20 cellular contexts compared by ENCODE assay signal in the genomic region with DNA sequence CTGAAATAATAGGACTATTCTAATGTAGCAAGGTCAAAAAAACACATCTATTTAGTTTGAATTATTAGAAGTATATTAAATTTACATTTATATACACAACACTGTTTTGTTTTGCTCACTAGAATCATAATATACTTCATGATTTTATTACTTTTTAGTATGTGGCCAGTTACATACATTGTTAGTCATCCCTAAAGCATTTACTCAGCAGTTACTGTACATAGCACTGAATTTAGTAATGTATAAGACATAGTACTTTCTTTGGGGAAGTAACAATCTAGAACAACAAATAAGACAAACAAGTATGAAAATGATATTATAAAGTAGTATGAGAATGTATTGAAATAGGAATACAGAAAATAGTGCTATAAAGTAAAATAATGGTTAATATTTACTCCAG. TPM values are rescaled to one million over a fixed set of nuclear protein-coding genes. Genes with fewer than 3 reads are reported as not detected.
DNase-seq lines count a peak whose midpoint lies in the region; ATAC-seq and TF ChIP-seq lines count a peak whose summit lies in the region.
"Had no signal": no experiment of that assay in that cellular context is flagged by ENCODE, and none has a peak within 500 bp of the region (broad histone marks: within the 10 kb centered on the region; RNA-seq: fewer than 3 reads in every experiment).

No MANE protein-coding gene starts in this region.

- intact Hi-C loops in mammary epithelial cell (cut with micrococcal nuclease) (no loop called here), breast epithelium (cut with DNase I; ENCODE audit: low total_unique reads) (no loop called here)

- BruUV-seq in mammary epithelial cell (replicated peaks; lab: Mats Ljungman, UMichigan): no TSS peak

- H3K79me2 ChIP-seq in mammary epithelial cell (ENCODE audit: insufficient read depth, low read length): no peaks in the 10 kb centered on the region

- ATAC-seq in GM18873 (IDR thresholded peaks at IDR 0.05; ENCODE audit: low FRiP score, unreplicated experiment): no peak
- ATAC-seq in HG02981 (IDR thresholded peaks at IDR 0.05; ENCODE audit: unreplicated experiment): no peak
- ATAC-seq in HG02759 (IDR thresholded peaks at IDR 0.05; ENCODE audit: unreplicated experiment): no peak

- no peak for TF ChIP-seq CTCF in mammary epithelial cell (conservative IDR thresholded peaks at IDR 0.05 in 1 of 2, IDR thresholded peaks at IDR 0.05 in 1 of 2; ENCODE audit: extremely low read depth in 1 of 2, insufficient read depth in 1 of 2, low read depth in 1 of 2, low read length in 2 of 2)
- TF ChIP-seq CTCF in breast epithelium (IDR thresholded peaks at IDR 0.05): no peak
- TF ChIP-seq CTCF in fibroblast of villous mesenchyme (IDR thresholded peaks at IDR 0.05; ENCODE audit: insufficient read depth, low read depth, low read length): no peak

- TF ChIP-seq POLR2A in breast epithelium (IDR thresholded peaks at IDR 0.05): no peak

- CTCF ChIA-PET in mammary epithelial cell (lab: Charles Lee; ENCODE audit: low non-redundant PET): no interaction called here

- no peak overlapping the region for H2AFZ ChIP-seq in mammary epithelial cell (ENCODE audit: low read depth, low read length)

- no peak overlapping the region for H3K27ac ChIP-seq in mammary epithelial cell (ENCODE audit: insufficient read depth, low read depth, low read length)
- H3K27ac ChIP-seq in breast epithelium: no peak overlapping the region
- H3K27ac ChIP-seq: 22Rv1; BLaER1 treated with 17β-estradiol and CSF1 and Interleukin-3, amounts not matched to agents 10 nM and 100 nM had no signal

- H3K4me2 ChIP-seq in mammary epithelial cell (ENCODE audit: insufficient read depth, low read depth, low read length): no peak overlapping the region
- H3K4me2 ChIP-seq: BLaER1 treated with 17β-estradiol and CSF1 and Interleukin-3, amounts not matched to agents 10 nM and 100 nM; SK-N-SH had no signal

- peak; percentile 10 for DNase-seq in mammary epithelial cell
- DNase-seq in breast epithelium (ENCODE audit: low spot score in 2 of 2): no peak
- peak; percentile 12 for DNase-seq in amniotic epithelial cell (ENCODE audit: low read depth)
- peak; percentile 16 for DNase-seq in fibroblast of villous mesenchyme (ENCODE audit: low read depth)
- no peak for DNase-seq in islet precursor cell
- DNase-seq: DND-41, H9, KBM-7, NCI-H1436 treated with DMSO at 0.1 percent for 48 hours, NCI-H2029 treated with DMSO at 0.1 percent for 48 hours, NCI-H2171 treated with DMSO at 0.1 percent for 48 hours, NCI-H446 treated with DMSO at 0.1 percent for 48 hours, NCI-H748 treated with DMSO at 0.1 percent for 48 hours, Right ventricle myocardium superior, SK-N-SH had no signal

- no peak overlapping the region for H3K4me3 ChIP-seq in mammary epithelial cell (replicated peaks in 1 of 3; ENCODE audit: insufficient read depth in 1 of 3, low read depth in 2 of 3, low read length in 3 of 3)
- H3K4me3 ChIP-seq in breast epithelium: no peak overlapping the region
- no peak overlapping the region for H3K4me3 ChIP-seq in fibroblast of villous mesenchyme (ENCODE audit: low read depth, low read length)
- H3K4me3 ChIP-seq: BLaER1 treated with 17β-estradiol and CSF1 and Interleukin-3, amounts not matched to agents 10 nM and 100 nM had no signal

- H3K9me3 ChIP-seq in mammary epithelial cell (replicated peaks; ENCODE audit: insufficient read depth, low read length): no peaks in the 10 kb centered on the region
- H3K9me3 ChIP-seq in breast epithelium: no peaks in the 10 kb centered on the region
- H3K9me3 ChIP-seq: BLaER1 treated with 17β-estradiol and CSF1 and Interleukin-3, amounts not matched to agents 10 nM and 100 nM; SK-N-SH had no signal

- H3K4me1 ChIP-seq in mammary epithelial cell (ENCODE audit: insufficient read depth, low read length) (peaks cover 4% of the 10 kb centered on the region), breast epithelium (no peaks in the 10 kb centered on the region)
- H3K4me1 ChIP-seq: BLaER1 treated with 17β-estradiol and CSF1 and Interleukin-3, amounts not matched to agents 10 nM and 100 nM had no signal

- peaks cover 4% of the 10 kb centered on the region for H3K36me3 ChIP-seq in mammary epithelial cell (ENCODE audit: insufficient read depth, low read length)
- H3K36me3 ChIP-seq in breast epithelium: no peaks in the 10 kb centered on the region

- no peak overlapping the region for H3K9ac ChIP-seq in mammary epithelial cell (ENCODE audit: insufficient read depth, low read length)
- H3K9ac ChIP-seq: BLaER1 treated with 17β-estradiol and CSF1 and Interleukin-3, amounts not matched to agents 10 nM and 100 nM; SK-N-SH had no signal

- dilution Hi-C loops in mammary epithelial cell (cut with HindIII; ENCODE audit: low sequenced_read_pairs): no loop called here

- H3K27me3 ChIP-seq in mammary epithelial cell (ENCODE audit: insufficient read depth, low read length) (no peaks in the 10 kb centered on the region), breast epithelium (no peaks in the 10 kb centered on the region)
- H3K27me3 ChIP-seq: BLaER1 treated with 17β-estradiol and CSF1 and Interleukin-3, amounts not matched to agents 10 nM and 100 nM had no signal

- in situ Hi-C loops in mammary epithelial cell (cut with MboI; ENCODE audit: low sequenced_read_pairs in 2 of 2): no loop called here

- H4K20me1 ChIP-seq in mammary epithelial cell (ENCODE audit: insufficient read depth, low read length): no peaks in the 10 kb centered on the region
- H4K20me1 ChIP-seq: BLaER1 treated with 17β-estradiol and CSF1 and Interleukin-3, amounts not matched to agents 10 nM and 100 nM had no signal

RNA-seq across cellular contexts. Expression of a gene that starts 28.2 kb away (rescaled TPM):
- 10 to 100 TPM; 11.9 to 26.0 TPM for total RNA-seq in mammary epithelial cell
- polyA plus RNA-seq in mammary epithelial cell: 12.4 TPM
- polyA minus RNA-seq in mammary epithelial cell: 2.2 TPM
- 10 to 100 TPM; 14.7 to 25.4 (median 17.3) TPM for total RNA-seq in breast epithelium
- 18.0 and 19.9 TPM in 2 replicates for total RNA-seq in fibroblast of villous mesenchyme

RNA-seq across cellular contexts. Expression of a gene that starts 28.4 kb away (rescaled TPM):
- 10 to 100 TPM; 16.0 to 71.6 TPM for total RNA-seq in mammary epithelial cell
- 39.5 TPM for polyA plus RNA-seq in mammary epithelial cell
- 6.2 TPM for polyA minus RNA-seq in mammary epithelial cell
- total RNA-seq in breast epithelium: 10 to 100 TPM; 14.9 to 22.6 (median 19.8) TPM
- 28.9 and 31.6 TPM in 2 replicates for total RNA-seq in fibroblast of villous mesenchyme

Comparison
In these comparisons a context has a peak if more than half of its experiments do, and no peak if none do; other contexts are left out.
1. DNase-seq: peak in mammary epithelial cell (single experiment), amniotic epithelial cell (single experiment) and fibroblast of villous mesenchyme (single experiment); none in breast epithelium (0 of 2) and islet precursor cell (single experiment).